In genomic region chr6:31690231-31691077, GRCh38 we compare ENCODE assay signal across 14 cellular contexts. TPM values are rescaled to one million over a fixed set of nuclear protein-coding genes. Genes with fewer than 3 reads are reported as not detected.
DNase-seq lines count a peak whose midpoint lies in the region; ATAC-seq and TF ChIP-seq lines count a peak whose summit lies in the region.
"Had no signal": no experiment of that assay in that cellular context is flagged by ENCODE, and none has a peak within 500 bp of the region (broad histone marks: within the 10 kb centered on the region; RNA-seq: fewer than 3 reads in every experiment).

No MANE protein-coding gene starts in this region.

- no peak overlapping the region for H4K91ac ChIP-seq in neuronal stem cell (ENCODE audit: low read depth, low read length, poor library complexity)

- H3K4me2 ChIP-seq in neuronal stem cell (ENCODE audit: insufficient read depth, low read length, poor library complexity, severe bottlenecking) = no peak overlapping the region

- no peaks in the 10 kb centered on the region for H3K79me1 ChIP-seq in neuronal stem cell (ENCODE audit: low read depth, low read length)

- H2BK12ac ChIP-seq in neuronal stem cell (ENCODE audit: low read length) = no peak overlapping the region

- H3K14ac ChIP-seq in neuronal stem cell (ENCODE audit: low read length) = no peak overlapping the region

- H3K27me3 ChIP-seq in HUES48 (ENCODE audit: control insufficient read depth, insufficient read depth, low read length) (no peaks in the 10 kb centered on the region), neuronal stem cell (ENCODE audit: control insufficient read depth in 3 of 3, insufficient read depth in 3 of 3, low read depth in 1 of 3, low read length in 3 of 3) (no peaks in the 10 kb centered on the region), psoas muscle (ENCODE audit: insufficient read depth in 3 of 3, low read length in 2 of 3) (no peaks in the 10 kb centered on the region)
- H3K27me3 ChIP-seq: gastroesophageal sphincter had no signal

- WGBS in neuronal stem cell (ENCODE audit: extremely low coverage in 2 of 2, insufficient read length in 2 of 2, insufficient replicate concordance in 1 of 2), 2 donors = no CpG with 5 or more reads among the region's 10 CpGs
- 68 to 79% (median 68%) methylated on average over 10 of the region's 10 CpGs for WGBS in psoas muscle, 3 donors

- H3K27ac ChIP-seq in HUES48 (ENCODE audit: low read depth, low read length) (peak overlapping the region; percentile 59), neuronal stem cell (replicated peaks; ENCODE audit: low read length) (no peak overlapping the region), psoas muscle (no peak overlapping the region)
- H3K27ac ChIP-seq: gastroesophageal sphincter, thoracic aorta had no signal

- H3K4me1 ChIP-seq in HUES48 (ENCODE audit: control insufficient read depth, insufficient read depth, low read length) = peaks cover 4% of the 10 kb centered on the region; the same call in 1 of the 2 replicates
- H3K4me1 ChIP-seq in neuronal stem cell (ENCODE audit: control insufficient read depth in 2 of 2, insufficient read depth in 1 of 2, low read depth in 1 of 2, low read length in 2 of 2) = peaks cover 0 to 2% of the 10 kb centered on the region in 2 donors
- H3K4me1 ChIP-seq in psoas muscle = no peaks in the 10 kb centered on the region
- H3K4me1 ChIP-seq: gastroesophageal sphincter had no signal

- H2AFZ ChIP-seq in neuronal stem cell (ENCODE audit: low read length) = no peak overlapping the region

- H3K4me3 ChIP-seq in HUES48 (ENCODE audit: low read depth, low read length) (no peak overlapping the region), choroid plexus epithelial cell (ENCODE audit: low read depth, low read length) (no peak overlapping the region), neuronal stem cell (ENCODE audit: low read length in 2 of 2) (no peak overlapping the region), psoas muscle (no peak overlapping the region)
- H3K4me3 ChIP-seq: gastroesophageal sphincter, thoracic aorta had no signal

- no peak for ATAC-seq in psoas muscle
- ATAC-seq: gastroesophageal sphincter had no signal

- no peak overlapping the region for H2BK5ac ChIP-seq in neuronal stem cell (ENCODE audit: low read length)

- no peak overlapping the region for H2BK15ac ChIP-seq in neuronal stem cell (ENCODE audit: low read length)

- H3K4ac ChIP-seq in neuronal stem cell (ENCODE audit: low read length) = no peak overlapping the region

- no peak for TF ChIP-seq CTCF in choroid plexus epithelial cell (conservative IDR thresholded peaks at IDR 0.05; ENCODE audit: low read depth, low read length)
- no peak for TF ChIP-seq CTCF in psoas muscle (IDR thresholded peaks at IDR 0.05)

- H2BK120ac ChIP-seq in neuronal stem cell (ENCODE audit: low read depth, low read length) = no peak overlapping the region

- intact Hi-C loops in psoas muscle (cut with DNase I) = no loop called here

- peaks cover 90% of the 10 kb centered on the region for H3K36me3 ChIP-seq in HUES48 (ENCODE audit: control insufficient read depth, insufficient read depth, low read length)
- H3K36me3 ChIP-seq in neuronal stem cell (replicated peaks in 1 of 2; ENCODE audit: control insufficient read depth in 2 of 2, insufficient read depth in 2 of 2, low read length in 2 of 2) = peaks cover 50 to 97% of the 10 kb centered on the region in 2 donors
- H3K36me3 ChIP-seq in psoas muscle (ENCODE audit: insufficient read depth in 1 of 2, low read depth in 1 of 2) = peaks cover 12 to 100% of the 10 kb centered on the region in 2 donors

- no peak overlapping the region for H2AK5ac ChIP-seq in neuronal stem cell (ENCODE audit: low read depth, low read length)

- no peak overlapping the region for H3K9ac ChIP-seq in HUES48 (ENCODE audit: low read depth, low read length)
- H3K9ac ChIP-seq in neuronal stem cell (ENCODE audit: low read depth, low read length, poor library complexity) = peak overlapping the region; percentile 32

- H3K18ac ChIP-seq in neuronal stem cell (ENCODE audit: low read length) = no peak overlapping the region

- no peak overlapping the region for H4K8ac ChIP-seq in neuronal stem cell (ENCODE audit: low read depth, low read length)

- H3K9me3 ChIP-seq in HUES48 (ENCODE audit: control insufficient read depth, insufficient read depth, low read length) (no peaks in the 10 kb centered on the region), neuronal stem cell (replicated peaks in 1 of 2; ENCODE audit: control insufficient read depth in 2 of 2, insufficient read depth in 1 of 2, low read depth in 1 of 2, low read length in 2 of 2) (no peaks in the 10 kb centered on the region), psoas muscle (no peaks in the 10 kb centered on the region)
- H3K9me3 ChIP-seq: gastroesophageal sphincter, thoracic aorta had no signal

- DNase-seq in choroid plexus epithelial cell (ENCODE audit: low read depth) = peak; percentile 17
- DNase-seq in neuronal stem cell (ENCODE audit: low spot score) = no peak
- DNase-seq in psoas muscle = no peak
- DNase-seq in NCI-H2081 (lab: John Stamatoyannopoulos, UW) = no peak
- DNase-seq in stimulated activated CD4-positive, alpha-beta T cell treated with anti-CD3 and anti-CD28 coated beads, Interleukin-1b, Interleukin-23, amount 100 ng/mL, for 48 hours = no peak
- DNase-seq: activated T-cell treated with anti-CD3 and anti-CD28 coated beads, Interleukin-2, amount 50 U/mL, for 4 hours; GOT3; naive B cell; NCI-H69 had no signal

- H3K23ac ChIP-seq in neuronal stem cell (ENCODE audit: low read depth, low read length, poor library complexity) = no peak overlapping the region

RNA-seq across cellular contexts. Expression of gene LY6G5C, which starts 9.6 kb away (rescaled TPM):
- polyA plus RNA-seq in neuronal stem cell (2013, experiment 1 of 2) = 0.33 TPM
- polyA plus RNA-seq in neuronal stem cell (2013, experiment 2 of 2) = 0.28 TPM
- 1 to 10 TPM in 3 of 4 donors, under 1 TPM in 1; 0.75 to 3.2 (median 2.3) TPM for total RNA-seq in psoas muscle
- 1 to 10 TPM; 1.4 to 2.3 (median 1.9) TPM for polyA plus RNA-seq in psoas muscle
- total RNA-seq: thoracic aorta had no signal

RNA-seq across cellular contexts. Expression of gene ABHD16A, which starts 12.7 kb away (rescaled TPM):
- polyA plus RNA-seq in neuronal stem cell (2013, experiment 1 of 2) = 32.8 TPM
- polyA plus RNA-seq in neuronal stem cell (2013, experiment 2 of 2) = 34.1 TPM
- 10 to 100 TPM; 26.6 to 36.5 (median 30.5) TPM for total RNA-seq in psoas muscle
- polyA plus RNA-seq in psoas muscle = 10 to 100 TPM; 34.4 to 56.6 (median 50.0) TPM

RNA-seq across cellular contexts. Expression of gene LY6G6F, which starts 16.2 kb away (rescaled TPM):
- not detected for polyA plus RNA-seq in neuronal stem cell (2013, experiment 1 of 2)
- polyA plus RNA-seq in neuronal stem cell (2013, experiment 2 of 2) = not detected
- total RNA-seq in psoas muscle = not detected
- polyA plus RNA-seq in psoas muscle = under 1 TPM in 1 of 3 donors, not detected in 2; 0.05 TPM
- total RNA-seq: activated T-cell treated with anti-CD3 and anti-CD28 coated beads, Interleukin-2, amount 50 U/mL, for 4 hours; chondrocyte; gastroesophageal sphincter; M059J; thoracic aorta had no signal

RNA-seq across cellular contexts. Expression of gene LY6G5B, which starts 20.7 kb away (rescaled TPM):
- 7.5 TPM for polyA plus RNA-seq in neuronal stem cell (2013, experiment 1 of 2)
- polyA plus RNA-seq in neuronal stem cell (2013, experiment 2 of 2) = 6.7 TPM
- 1 to 10 TPM; 1.7 to 8.4 (median 3.0) TPM for total RNA-seq in psoas muscle
- polyA plus RNA-seq in psoas muscle = 1 to 10 TPM; 2.5 to 2.9 (median 2.9) TPM

RNA-seq across cellular contexts. Expression of gene CSNK2B, which starts 24.6 kb away (rescaled TPM):
- polyA plus RNA-seq in neuronal stem cell (2013, experiment 1 of 2) = 223 TPM
- polyA plus RNA-seq in neuronal stem cell (2013, experiment 2 of 2) = 217 TPM
- 100 to 1,000 TPM; 102 to 129 (median 103) TPM for total RNA-seq in psoas muscle
- 100 to 1,000 TPM; 151 to 208 (median 160) TPM for polyA plus RNA-seq in psoas muscle
